In the genomic region with DNA sequence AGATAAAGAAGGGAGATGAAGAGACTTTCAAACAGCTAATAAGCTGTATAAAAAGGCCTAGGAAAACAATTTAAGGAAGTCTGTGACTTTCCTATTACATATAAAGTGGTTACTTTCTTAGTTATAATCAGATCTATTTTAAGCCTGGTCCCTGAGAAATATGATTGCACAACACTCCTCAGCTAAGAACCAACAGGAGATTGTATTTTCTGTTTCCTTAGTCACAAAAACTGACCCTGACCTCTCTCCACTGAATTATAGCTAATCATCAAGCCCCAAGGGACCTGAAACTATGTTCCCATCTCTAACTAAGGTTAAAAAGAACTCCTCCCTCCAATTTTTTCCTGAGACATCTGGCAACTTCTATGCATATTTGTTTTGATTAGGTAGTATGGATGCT, we compare ENCODE assay signal across 1 cellular context.
TF ChIP-seq lines count a peak whose summit lies in the region.

No MANE protein-coding gene starts in this region.

TF ChIP-seq in HepG2, 621 proteins besides CTCF, POLR2A, EP300 and RAD21 (continued from another document):
- TF ChIP-seq, protein P1, sequence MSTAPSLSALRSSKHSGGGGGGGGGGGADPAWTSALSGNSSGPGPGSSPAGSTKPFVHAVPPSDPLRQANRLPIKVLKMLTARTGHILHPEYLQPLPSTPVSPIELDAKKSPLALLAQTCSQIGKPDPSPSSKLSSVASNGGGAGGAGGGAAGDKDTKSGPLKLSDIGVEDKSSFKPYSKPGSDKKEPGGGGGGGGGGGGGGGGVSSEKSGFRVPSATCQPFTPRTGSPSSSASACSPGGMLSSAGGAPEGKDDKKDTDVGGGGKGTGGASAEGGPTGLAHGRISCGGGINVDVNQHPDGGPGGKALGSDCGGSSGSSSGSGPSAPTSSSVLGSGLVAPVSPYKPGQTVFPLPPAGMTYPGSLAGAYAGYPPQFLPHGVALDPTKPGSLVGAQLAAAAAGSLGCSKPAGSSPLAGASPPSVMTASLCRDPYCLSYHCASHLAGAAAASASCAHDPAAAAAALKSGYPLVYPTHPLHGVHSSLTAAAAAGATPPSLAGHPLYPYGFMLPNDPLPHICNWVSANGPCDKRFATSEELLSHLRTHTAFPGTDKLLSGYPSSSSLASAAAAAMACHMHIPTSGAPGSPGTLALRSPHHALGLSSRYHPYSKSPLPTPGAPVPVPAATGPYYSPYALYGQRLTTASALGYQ (CRISPR knock-in tag; IDR thresholded peaks at IDR 0.05), result no peak
